Comparison of ENCODE assay signal across 14 cellular contexts in genomic region chr11:47499160-47499559, GRCh38. TPM values are rescaled to one million over a fixed set of nuclear protein-coding genes. Genes with fewer than 3 reads are reported as not detected.
DNase-seq lines count a peak whose midpoint lies in the region; ATAC-seq and TF ChIP-seq lines count a peak whose summit lies in the region.
"Had no signal": no experiment of that assay in that cellular context is flagged by ENCODE, and none has a peak within 500 bp of the region (broad histone marks: within the 10 kb centered on the region; RNA-seq: fewer than 3 reads in every experiment).

No MANE protein-coding gene starts in this region.

- WGBS in suprapubic skin = 64% methylated on average over 2 of the region's 2 CpGs

- H3K27ac ChIP-seq in SK-N-MC (peak overlapping the region; percentile 18), left lung (peak overlapping the region; percentile 1 to 80), suprapubic skin (no peak overlapping the region)
- H3K27ac ChIP-seq: C4-2B had no signal

- H3K9me3 ChIP-seq in SK-N-MC (ENCODE audit: low read depth, low read length) (no peaks in the 10 kb centered on the region), left lung (no peaks in the 10 kb centered on the region), suprapubic skin (no peaks in the 10 kb centered on the region)
- H3K9me3 ChIP-seq: psoas muscle had no signal

- TF ChIP-seq POLR2A in suprapubic skin (IDR thresholded peaks at IDR 0.05) = no peak

- peaks cover 23% of the 10 kb centered on the region for H3K36me3 ChIP-seq in SK-N-MC (ENCODE audit: insufficient read depth, low read length)
- no peaks in the 10 kb centered on the region for H3K36me3 ChIP-seq in left lung
- H3K36me3 ChIP-seq in suprapubic skin = no peaks in the 10 kb centered on the region

- H3K27ac Mint-ChIP-seq in natural killer cell = peak overlapping the region; percentile 12 to 56
- H3K27ac Mint-ChIP-seq in natural killer cell treated with Interleukin-12 subunit alpha and Interleukin-12 subunit beta and Interleukin-15 and Interleukin-18, amount 100 ng/mL, for 72 hours = no peak overlapping the region
- H3K27ac Mint-ChIP-seq in type B pancreatic cell = peak overlapping the region; percentile 24

- no peak overlapping the region for H3K4me3 ChIP-seq in SK-N-MC
- H3K4me3 ChIP-seq in left lung = no peak overlapping the region
- H3K4me3 ChIP-seq in suprapubic skin = no peak overlapping the region
- H3K4me3 ChIP-seq: psoas muscle had no signal

- DNase-seq in natural killer cell (no peak), SK-N-MC (ENCODE audit: low read depth, low spot score) (no peak), left lung (no peak), type B pancreatic cell (ENCODE audit: extremely low spot score, unreplicated experiment) (no peak), suprapubic skin (ENCODE audit: low spot score in 2 of 2) (no peak), RKO (ENCODE audit: low spot score) (no peak), NCI-H524 (lab: John Stamatoyannopoulos, UW) (no peak)
- no peak for DNase-seq in natural killer cell treated with Interleukin-12 subunit alpha and Interleukin-12 subunit beta and Interleukin-15 and Interleukin-18, amount 100 ng/mL, for 72 hours (ENCODE audit: low spot score)
- DNase-seq: activated T-cell treated with anti-CD3 and anti-CD28 coated beads, Interleukin-2, amount 50 U/mL, for 1 hour; GF-D8; NCI-H446 treated with DMSO at 0.1 percent for 48 hours; psoas muscle; stimulated activated CD4-positive, alpha-beta T cell treated with anti-CD3 and anti-CD28 coated beads, Interleukin-2, amount 100 ng/mL, for 48 hours had no signal

- TF ChIP-seq EP300 in suprapubic skin (IDR thresholded peaks at IDR 0.05) = no peak

- H3K27me3 ChIP-seq in left lung (no peaks in the 10 kb centered on the region), suprapubic skin (no peaks in the 10 kb centered on the region)

- H3K9me3 Mint-ChIP-seq in natural killer cell = no peaks in the 10 kb centered on the region
- H3K9me3 Mint-ChIP-seq in natural killer cell treated with Interleukin-12 subunit alpha and Interleukin-12 subunit beta and Interleukin-15 and Interleukin-18, amount 100 ng/mL, for 72 hours = no peaks in the 10 kb centered on the region
- H3K9me3 Mint-ChIP-seq in type B pancreatic cell = no peaks in the 10 kb centered on the region

- H3K4me3 Mint-ChIP-seq in natural killer cell (no peak overlapping the region), type B pancreatic cell (no peak overlapping the region)
- no peak overlapping the region for H3K4me3 Mint-ChIP-seq in natural killer cell treated with Interleukin-12 subunit alpha and Interleukin-12 subunit beta and Interleukin-15 and Interleukin-18, amount 100 ng/mL, for 72 hours

- H3K36me3 Mint-ChIP-seq in natural killer cell (no peaks in the 10 kb centered on the region), type B pancreatic cell (no peaks in the 10 kb centered on the region)
- H3K36me3 Mint-ChIP-seq in natural killer cell treated with Interleukin-12 subunit alpha and Interleukin-12 subunit beta and Interleukin-15 and Interleukin-18, amount 100 ng/mL, for 72 hours = no peaks in the 10 kb centered on the region

- no peak for TF ChIP-seq CTCF in natural killer cell (IDR thresholded peaks at IDR 0.05)
- no peak for TF ChIP-seq CTCF in left lung (IDR thresholded peaks at IDR 0.05)
- no peak for TF ChIP-seq CTCF in type B pancreatic cell (conservative IDR thresholded peaks at IDR 0.05)
- no peak for TF ChIP-seq CTCF in suprapubic skin (IDR thresholded peaks at IDR 0.05)

- no peak overlapping the region for H3K9ac ChIP-seq in SK-N-MC (ENCODE audit: insufficient read length)

- ATAC-seq in natural killer cell = no peak
- ATAC-seq in natural killer cell treated with Interleukin-12 subunit alpha and Interleukin-12 subunit beta and Interleukin-15 and Interleukin-18, amount 100 ng/mL, for 72 hours = no peak
- peak; percentile 8 for ATAC-seq in left lung

- intact Hi-C loops in natural killer cell (cut with micrococcal nuclease) (no loop called here), left lung (cut with DNase I) (no loop called here)

- H3K4me1 ChIP-seq in left lung (peaks cover 6 to 74% of the 10 kb centered on the region in 2 donors), suprapubic skin (peaks cover 49% of the 10 kb centered on the region)

- H3K4me1 Mint-ChIP-seq in natural killer cell (peaks cover 39 to 48% of the 10 kb centered on the region in 2 donors), type B pancreatic cell (ENCODE audit: unreplicated experiment) (peaks cover 34% of the 10 kb centered on the region)
- peaks cover 26 to 33% of the 10 kb centered on the region in 2 donors for H3K4me1 Mint-ChIP-seq in natural killer cell treated with Interleukin-12 subunit alpha and Interleukin-12 subunit beta and Interleukin-15 and Interleukin-18, amount 100 ng/mL, for 72 hours (ENCODE audit: low read depth in 2 of 2)

- H3K27me3 Mint-ChIP-seq in natural killer cell (ENCODE audit: low read depth in 2 of 2) (no peaks in the 10 kb centered on the region), type B pancreatic cell (no peaks in the 10 kb centered on the region)
- no peaks in the 10 kb centered on the region for H3K27me3 Mint-ChIP-seq in natural killer cell treated with Interleukin-12 subunit alpha and Interleukin-12 subunit beta and Interleukin-15 and Interleukin-18, amount 100 ng/mL, for 72 hours

RNA-seq across cellular contexts. Expression of gene RAPSN, which starts 50.2 kb away (rescaled TPM):
- total RNA-seq in natural killer cell (1 to 10 TPM; 1.6 to 2.2 (median 1.7) TPM), left lung (1 to 10 TPM in 1 of 2 donors, under 1 TPM in 1; 0.79 to 1.0 TPM), type B pancreatic cell (ENCODE audit: low replicate concordance) (0.19 and 0.39 TPM in 2 replicates), suprapubic skin (1 to 10 TPM in 2 of 4 donors, under 1 TPM in 1, not detected in 1; 0.59 to 4.6 (median 1.0) TPM)
- 1 to 10 TPM; 1.8 to 4.0 TPM for total RNA-seq in natural killer cell treated with Interleukin-12 subunit alpha and Interleukin-12 subunit beta and Interleukin-15 and Interleukin-18, amount 100 ng/mL, for 72 hours

RNA-seq across cellular contexts. Expression of gene CELF1, which starts 53.8 kb away (rescaled TPM):
- total RNA-seq in natural killer cell (100 to 1,000 TPM; 128 to 168 (median 162) TPM), left lung (100 to 1,000 TPM in 1 of 2 donors, 10 to 100 TPM in 1; 76.8 to 107 TPM), type B pancreatic cell (ENCODE audit: low replicate concordance) (97.8 and 125 TPM in 2 replicates), suprapubic skin (100 to 1,000 TPM in 2 of 4 donors, 10 to 100 TPM in 2; 90.3 to 210 (median 101) TPM)
- total RNA-seq in natural killer cell treated with Interleukin-12 subunit alpha and Interleukin-12 subunit beta and Interleukin-15 and Interleukin-18, amount 100 ng/mL, for 72 hours = 100 to 1,000 TPM; 165 to 230 TPM

Comparison
In these comparisons a context has a peak if more than half of its experiments do, and no peak if none do; other contexts are left out.
1. H3K27ac Mint-ChIP-seq: peak in natural killer cell (2 of 2) and type B pancreatic cell (single experiment); none in natural killer cell treated with Interleukin-12 subunit alpha and Interleukin-12 subunit beta and Interleukin-15 and Interleukin-18, amount 100 ng/mL, for 72 hours (0 of 2).